In genomic region chr22:24435861-24436351, GRCh38 we compare ENCODE assay signal across 8 cellular contexts. TPM values are rescaled to one million over a fixed set of nuclear protein-coding genes. Genes with fewer than 3 reads are reported as not detected.
DNase-seq lines count a peak whose midpoint lies in the region; ATAC-seq and TF ChIP-seq lines count a peak whose summit lies in the region.

No MANE protein-coding gene starts in this region.

- TF ChIP-seq CTCF in lung (IDR thresholded peaks at IDR 0.05; ENCODE audit: control extremely low read depth, extremely low read depth): no peak
- no peak for TF ChIP-seq CTCF in GM10248 (IDR thresholded peaks at IDR 0.05; ENCODE audit: control extremely low read depth, extremely low read depth, low read depth, missing control alignments)

- H3K27ac ChIP-seq in GM23248 (peak overlapping the region; percentile 64), lung (ENCODE audit: low read depth in 1 of 2, low read length in 1 of 2) (peak overlapping the region; percentile 26 to 37)

- peaks cover 3% of the 10 kb centered on the region for H3K36me3 Mint-ChIP-seq in activated naive CD8-positive, alpha-beta T cell

- H3K4me1 Mint-ChIP-seq in activated naive CD8-positive, alpha-beta T cell (ENCODE audit: low read depth): peaks cover 89% of the 10 kb centered on the region

- H3K9me3 ChIP-seq in GM23248 (ENCODE audit: low read depth) (no peaks in the 10 kb centered on the region), lung (ENCODE audit: control insufficient read depth in 2 of 2, insufficient read depth in 1 of 2, low read length in 1 of 2) (no peaks in the 10 kb centered on the region)

- no peak for ATAC-seq in lung (ENCODE audit: insufficient read depth, low FRiP score)
- ATAC-seq in activated CD4-positive, CD25-positive, alpha-beta regulatory T cell treated with anti-CD3 and anti-CD28 coated beads, Interleukin-2, amount 50 U/mL, for 24 hours: no peak
- ATAC-seq in GM19397 (IDR thresholded peaks at IDR 0.05; ENCODE audit: unreplicated experiment): no peak

- H3F3A ChIP-seq in GM23248 (ENCODE audit: insufficient read depth): peaks cover 20% of the 10 kb centered on the region; the same call in 1 of the 2 replicates

- H3K27me3 ChIP-seq in GM23248 (replicated peaks; ENCODE audit: insufficient read depth) (no peaks in the 10 kb centered on the region), lung (ENCODE audit: control insufficient read depth, insufficient read depth) (no peaks in the 10 kb centered on the region)

- H3K4me3 ChIP-seq in GM23248: no peak overlapping the region
- no peak overlapping the region for H3K4me3 ChIP-seq in lung

- H3K9me3 Mint-ChIP-seq in activated naive CD8-positive, alpha-beta T cell (ENCODE audit: low read depth): no peaks in the 10 kb centered on the region

- in situ Hi-C loops in GM23248 (cut with MboI): no loop called here

- no peaks in the 10 kb centered on the region for H3K79me2 ChIP-seq in GM23248 (ENCODE audit: insufficient read depth)

- peak; percentile 10 for DNase-seq in 8988T
- DNase-seq in GM23248: peak; percentile 90
- no peak for DNase-seq in lung (ENCODE audit: low spot score)
- DNase-seq in GM10248 (ENCODE audit: extremely low spot score): no peak
- DNase-seq in NCI-H2107 (lab: John Stamatoyannopoulos, UW): no peak

- H3K4me1 ChIP-seq in GM23248 (ENCODE audit: insufficient read depth) (peaks cover 42% of the 10 kb centered on the region), lung (ENCODE audit: control insufficient read depth in 2 of 2, insufficient read depth in 2 of 2, low read length in 2 of 2) (peaks cover 0 to 41% of the 10 kb centered on the region in 2 donors)

- 61 to 68% methylated on average over 12 of the region's 12 CpGs for WGBS in GM23248 (ENCODE audit: low coverage in 1 of 2, low lambda C conversion rate in 2 of 2, missing lambda C conversion rate in 2 of 2), 2 experiments
- 83 to 90% methylated on average over 12 of the region's 12 CpGs for WGBS in lung, 2 donors

- peak overlapping the region; percentile 43; the same call in 1 of the 2 replicates for H3K9ac ChIP-seq in GM23248

- peak overlapping the region; percentile 47 for H3K4me2 ChIP-seq in GM23248 (ENCODE audit: unreplicated experiment)

- H4K20me1 ChIP-seq in GM23248 (ENCODE audit: insufficient read depth): no peaks in the 10 kb centered on the region

- H3K27ac Mint-ChIP-seq in activated naive CD8-positive, alpha-beta T cell: peak overlapping the region; percentile 97

- POLR2A ChIA-PET in GM10248 (lab: Yijun Ruan, JAX): no interaction called here

- CTCF ChIA-PET in GM10248 (lab: Yijun Ruan, JAX): interaction anchor here (0.9 to 4.2 kb wide), 14 partner anchors 9 to 112 kb away, joined by 3 to 17 read pairs (median 4); no protein-coding TSS in a partner anchor

- H3K4me3 Mint-ChIP-seq in activated naive CD8-positive, alpha-beta T cell: peak overlapping the region; percentile 83

- H3K27me3 Mint-ChIP-seq in activated naive CD8-positive, alpha-beta T cell: no peaks in the 10 kb centered on the region

- no peaks in the 10 kb centered on the region for H3K36me3 ChIP-seq in GM23248 (ENCODE audit: low read depth)
- H3K36me3 ChIP-seq in lung (ENCODE audit: control insufficient read depth in 2 of 2, insufficient read depth in 2 of 2, low read length in 2 of 2): peaks cover 0 to 3% of the 10 kb centered on the region in 2 donors

- no peaks in the 10 kb centered on the region for H3K9me2 ChIP-seq in GM23248 (ENCODE audit: insufficient read depth)

- peak overlapping the region; percentile 61 for H2AFZ ChIP-seq in GM23248

RNA-seq across cellular contexts. Expression of gene ADORA2A, which starts 8.5 kb away (rescaled TPM):
- 0.54 and 0.89 TPM in 2 replicates for total RNA-seq in GM23248 (2014; rRNA removed; shearing (Covaris generic))
- polyA plus RNA-seq in GM23248 (2016; fragmentation: Nextera tagmentation; extraction: Ambion mirVana) (0.30 and 0.64 TPM in 2 replicates), lung (10 to 100 TPM in 1 of 2 donors, 1 to 10 TPM in 1; 5.5 to 54.9 TPM)
- total RNA-seq in lung: 10 to 100 TPM in 1 of 2 donors, 1 to 10 TPM in 1; 10.0 to 35.6 TPM

RNA-seq across cellular contexts. Expression of gene UPB1, which starts 59.2 kb away (rescaled TPM):
- total RNA-seq in GM23248 (2014; rRNA removed; shearing (Covaris generic)): not detected in 2 replicates
- polyA plus RNA-seq in GM23248 (2016; fragmentation: Nextera tagmentation; extraction: Ambion mirVana) (not detected in 2 replicates), lung (1 to 10 TPM in 1 of 2 donors, under 1 TPM in 1; 0.87 to 4.5 TPM)
- total RNA-seq in lung: 1 to 10 TPM; 2.1 to 4.0 TPM

Comparison
In these comparisons a context has a peak if more than half of its experiments do, and no peak if none do; other contexts are left out.
1. DNase-seq: peak in 8988T (single experiment) and GM23248 (single experiment); none in lung (single experiment), GM10248 (single experiment) and NCI-H2107 (single experiment).